1 cellular context compared by ENCODE assay signal in genomic region chr15:49988766-49989165, GRCh38.
TF ChIP-seq lines count a peak whose summit lies in the region.

No MANE protein-coding gene starts in this region.

TF ChIP-seq in GM23338, 12 proteins besides CTCF, POLR2A, EP300 and RAD21 (continued from another document):
- TF ChIP-seq ZNF462 (CRISPR knock-in tag; IDR thresholded peaks at IDR 0.05), result no peak
TF ChIP-seq in GM23338: peak in this region for 0.
